8 cellular contexts compared by ENCODE assay signal in the genomic region with DNA sequence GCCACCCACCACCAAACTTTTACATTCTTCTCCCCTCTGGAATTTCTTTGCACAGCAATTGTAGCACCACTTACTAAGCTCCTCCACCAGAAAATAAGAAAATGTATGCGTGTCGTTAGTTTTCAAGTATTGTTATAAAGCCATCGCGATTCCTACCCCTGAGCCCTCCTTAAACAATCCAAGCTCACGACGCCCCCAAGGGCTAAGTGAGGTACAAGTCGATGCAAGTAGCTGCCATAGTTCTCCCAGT. TPM values are rescaled to one million over a fixed set of nuclear protein-coding genes. Genes with fewer than 3 reads are reported as not detected.
DNase-seq lines count a peak whose midpoint lies in the region; ATAC-seq and TF ChIP-seq lines count a peak whose summit lies in the region.

No MANE protein-coding gene starts in this region.

- no peaks in the 10 kb centered on the region for H3K9me3 Mint-ChIP-seq in central memory CD8-positive, alpha-beta T cell

- peak overlapping the region; percentile 93 for H3K4me3 Mint-ChIP-seq in central memory CD8-positive, alpha-beta T cell

- H3K9me3 ChIP-seq in mononuclear cell (ENCODE audit: low read depth, low read length): no peaks in the 10 kb centered on the region

- peaks cover 20% of the 10 kb centered on the region for H3K36me3 Mint-ChIP-seq in central memory CD8-positive, alpha-beta T cell (ENCODE audit: insufficient read depth)

- peak; percentile 24 for TF ChIP-seq CTCF in GM12873 (IDR thresholded peaks at IDR 0.05; ENCODE audit: insufficient read depth, low read depth, low read length, missing control alignments)

- peak overlapping the region; percentile 60 for H3K4me3 ChIP-seq in mononuclear cell (ENCODE audit: low read length)

- no peaks in the 10 kb centered on the region for H3K27me3 ChIP-seq in mononuclear cell (ENCODE audit: insufficient read depth, low read length)

- H3K27ac Mint-ChIP-seq in central memory CD8-positive, alpha-beta T cell (ENCODE audit: low read depth): peak overlapping the region; percentile 89

- peaks cover 34% of the 10 kb centered on the region for H3K4me1 Mint-ChIP-seq in central memory CD8-positive, alpha-beta T cell

- H3K27me3 Mint-ChIP-seq in central memory CD8-positive, alpha-beta T cell: no peaks in the 10 kb centered on the region

- DNase-seq in NCI-H2227 treated with DMSO at 0.1 percent for 48 hours (lab: John Stamatoyannopoulos, UW): peak; percentile 6
- no peak for DNase-seq in central memory CD8-positive, alpha-beta T cell (ENCODE audit: low spot score in 2 of 2)

- no peak for ATAC-seq in central memory CD8-positive, alpha-beta T cell (replicated peaks; ENCODE audit: extremely low read depth, poor library complexity, severe bottlenecking)
- no peak for ATAC-seq in GM18861 (IDR thresholded peaks at IDR 0.05; ENCODE audit: unreplicated experiment)
- no peak for ATAC-seq in GM21381 (IDR thresholded peaks at IDR 0.05; ENCODE audit: unreplicated experiment)
- no peak for ATAC-seq in HG02973 (IDR thresholded peaks at IDR 0.05; ENCODE audit: unreplicated experiment)
- no peak for ATAC-seq in HG03439 (IDR thresholded peaks at IDR 0.05; ENCODE audit: unreplicated experiment)

- H3K4me1 ChIP-seq in mononuclear cell (ENCODE audit: insufficient read depth, low read length): peaks cover 68% of the 10 kb centered on the region

RNA-seq across cellular contexts. Expression of a gene that starts 1.3 kb away (rescaled TPM):
- total RNA-seq in mononuclear cell: 25.8 TPM

RNA-seq across cellular contexts. Expression of a gene that starts 14.2 kb away (rescaled TPM):
- 21.9 TPM for total RNA-seq in mononuclear cell

RNA-seq across cellular contexts. Expression of a gene that starts 40.8 kb away (rescaled TPM):
- 7.8 TPM for total RNA-seq in mononuclear cell
